Comparison of ENCODE assay signal across 1 cellular context in genomic region chr3:11131886-11132285, GRCh38. TPM values are rescaled to one million over a fixed set of nuclear protein-coding genes. Genes with fewer than 3 reads are reported as not detected.
"Had no signal": no experiment of that assay in that cellular context is flagged by ENCODE, and none has a peak within 500 bp of the region (broad histone marks: within the 10 kb centered on the region; RNA-seq: fewer than 3 reads in every experiment).

No MANE protein-coding gene starts in this region.

RNA-seq across cellular contexts. Expression of gene HRH1, which starts 22.4 kb away (rescaled TPM):
- polyA plus RNA-seq: IgD-negative memory B cell had no signal
